1 cellular context compared by ENCODE assay signal in genomic region chr10:43222296-43222695, GRCh38.
TF ChIP-seq lines count a peak whose summit lies in the region.

No MANE protein-coding gene starts in this region.

TF ChIP-seq in WTC11, 78 proteins besides CTCF, POLR2A, EP300 and RAD21 (continued from another document):
- TF ChIP-seq ZNF281 (CRISPR knock-in tag; IDR thresholded peaks at IDR 0.05), result no peak
- TF ChIP-seq FOXK1 (CRISPR knock-in tag; IDR thresholded peaks at IDR 0.05), result no peak
- TF ChIP-seq IRF2 (CRISPR knock-in tag; IDR thresholded peaks at IDR 0.05; ENCODE audit: borderline replicate concordance, low read depth), result no peak
- TF ChIP-seq PRDM15 (CRISPR knock-in tag; IDR thresholded peaks at IDR 0.05), result no peak
